In genomic region chr7:75795831-75796285, GRCh38 we compare ENCODE assay signal across 16 cellular contexts. TPM values are rescaled to one million over a fixed set of nuclear protein-coding genes. Genes with fewer than 3 reads are reported as not detected.
DNase-seq lines count a peak whose midpoint lies in the region; ATAC-seq, FAIRE-seq and TF ChIP-seq lines count a peak whose summit lies in the region.
"Had no signal": no experiment of that assay in that cellular context is flagged by ENCODE, and none has a peak within 500 bp of the region (broad histone marks: within the 10 kb centered on the region; RNA-seq: fewer than 3 reads in every experiment).

No MANE protein-coding gene starts in this region.

- ATAC-seq in K562, result peak; percentile 53

- TF ChIP-seq CTCF in K562 (IDR thresholded peaks at IDR 0.05 in 2 of 3, conservative IDR thresholded peaks at IDR 0.05 in 1 of 3; ENCODE audit: insufficient read depth in 2 of 3, low read depth in 1 of 3, low read length in 3 of 3), result no peak
- TF ChIP-seq CTCF in lower leg skin (IDR thresholded peaks at IDR 0.05), result no peak
- TF ChIP-seq CTCF in suprapubic skin (IDR thresholded peaks at IDR 0.05), result no peak
- no peak for TF ChIP-seq CTCF in endodermal cell (conservative IDR thresholded peaks at IDR 0.05)

- H3K4me3 Mint-ChIP-seq in endodermal cell, result no peak overlapping the region

- no peaks in the 10 kb centered on the region for H3K27me3 ChIP-seq in K562 (ENCODE audit: control insufficient read depth in 2 of 2, insufficient read depth in 2 of 2, low read length in 2 of 2)
- H3K27me3 ChIP-seq in suprapubic skin, result no peaks in the 10 kb centered on the region
- H3K27me3 ChIP-seq in endodermal cell (ENCODE audit: control insufficient read depth, insufficient read depth, low read length, poor library complexity, severe bottlenecking), result no peaks in the 10 kb centered on the region
- H3K27me3 ChIP-seq: neutrophil had no signal

- CTCF ChIA-PET in K562 (lab: Yijun Ruan, JAX; ENCODE audit: low intra/inter-chr PET ratio), result no interaction called here

- no peaks in the 10 kb centered on the region for H3K9me3 Mint-ChIP-seq in endodermal cell

- H3K4me3 ChIP-seq in K562 (no peak overlapping the region), lower leg skin (ENCODE audit: low read depth, poor library complexity, severe bottlenecking) (no peak overlapping the region), suprapubic skin (no peak overlapping the region), endodermal cell (ENCODE audit: low read length) (no peak overlapping the region)

- no TSS peak for BruUV-seq in K562 (replicated peaks; lab: Mats Ljungman, UMichigan)

- peak; percentile 91 for DNase-seq in MV-4-11 (lab: John Stamatoyannopoulos, UW)
- peak in 3 of 4 experiments; percentile 26 to 64 (median 61) for DNase-seq in K562 (ENCODE audit: extremely low read depth in 1 of 4, low spot score in 3 of 4)
- peak; percentile 84 to 89 for DNase-seq in lower leg skin (ENCODE audit: low spot score in 2 of 2)
- DNase-seq in suprapubic skin (ENCODE audit: low spot score in 2 of 2), result peak in 1 of 2 donors; percentile 67
- no peak for DNase-seq in NCI-H187 (lab: John Stamatoyannopoulos, UW)
- no peak for DNase-seq in cerebellar cortex (ENCODE audit: low spot score)
- no peak for DNase-seq in endodermal cell
- no peak for DNase-seq in activated CD4-positive, alpha-beta T cell treated with anti-CD3 and anti-CD28 coated beads for 48 hours
- DNase-seq: AML-193, kidney glomerular epithelial cell, NCI-H1092, WERI-Rb-1 had no signal

- H2AFZ ChIP-seq in K562 (ENCODE audit: low read depth, low read length), result peak overlapping the region; percentile 83

- TF ChIP-seq EP300 in K562 (IDR thresholded peaks at IDR 0.05; ENCODE audit: low read length) (peak; percentile 62), suprapubic skin (IDR thresholded peaks at IDR 0.05) (no peak)

- intact Hi-C loops in K562 (cut with micrococcal nuclease), result no loop called here
- intact Hi-C loops in lower leg skin (cut with DNase I; ENCODE audit: low total_unique reads), result no loop called here

- POLR2A ChIA-PET in K562 (lab: Yijun Ruan, JAX), result interaction anchor here (0.6 to 1.1 kb wide), 4 partner anchors 12 to 250 kb away, joined by 3 read pairs; no protein-coding TSS in a partner anchor

- FAIRE-seq in K562 (lab: Jason Lieb, UNC), result peak; percentile 81

- peak overlapping the region; percentile 53; the same call in 1 of the 2 replicates for H3K4me2 ChIP-seq in K562 (ENCODE audit: insufficient read depth, low read length)

- no peaks in the 10 kb centered on the region for H3K9me1 ChIP-seq in K562 (ENCODE audit: control insufficient read depth, insufficient read depth, low read length)

- TF ChIP-seq POLR2A in K562 (conservative IDR thresholded peaks at IDR 0.05), result no peak
- TF ChIP-seq POLR2A in lower leg skin (IDR thresholded peaks at IDR 0.05), result no peak
- TF ChIP-seq POLR2A in suprapubic skin (IDR thresholded peaks at IDR 0.05), result no peak

- H3K4me1 ChIP-seq in K562 (replicated peaks in 1 of 2; ENCODE audit: control insufficient read depth in 2 of 2, insufficient read depth in 2 of 2, low read length in 2 of 2) (peaks cover 23 to 39% of the 10 kb centered on the region in 2 experiments), suprapubic skin (peaks cover 19% of the 10 kb centered on the region), endodermal cell (ENCODE audit: control insufficient read depth, insufficient read depth, low read length) (peaks cover 7% of the 10 kb centered on the region)

- no peaks in the 10 kb centered on the region for H3K9me3 ChIP-seq in K562 (replicated peaks; ENCODE audit: control insufficient read depth, insufficient read depth, low read depth, low read length)
- no peaks in the 10 kb centered on the region for H3K9me3 ChIP-seq in suprapubic skin
- H3K9me3 ChIP-seq in endodermal cell (ENCODE audit: control insufficient read depth, low read length), result no peaks in the 10 kb centered on the region
- H3K9me3 ChIP-seq: neutrophil had no signal

- no peak for TF ChIP-seq RAD21 in K562 (CRISPR knock-in tag; conservative IDR thresholded peaks at IDR 0.05 in 1 of 2, IDR thresholded peaks at IDR 0.05 in 1 of 2)

- H3K9ac ChIP-seq in K562 (ENCODE audit: insufficient read depth in 1 of 2, low read depth in 2 of 2, low read length in 2 of 2) (peak overlapping the region; percentile 27 to 87; a peak in 2 of 4 replicates), endodermal cell (ENCODE audit: extremely low read depth, low read length, poor library complexity, severe bottlenecking) (no peak overlapping the region)

- H3K27ac ChIP-seq in K562 (ENCODE audit: extremely low read depth, low read depth, low read length), result peak overlapping the region; percentile 52; the same call in 2 of the 3 replicates
- H3K27ac ChIP-seq in suprapubic skin, result peak overlapping the region; percentile 63
- H3K27ac ChIP-seq in endodermal cell (ENCODE audit: low read depth, low read length), result no peak overlapping the region
- H3K27ac ChIP-seq: neutrophil, WERI-Rb-1 had no signal

- 7% methylated on average over 9 of the region's 9 CpGs for WGBS in K562 (ENCODE audit: insufficient coverage, low coverage, missing lambda C conversion rate)
- 23 to 54% methylated on average over 9 of the region's 9 CpGs for WGBS in lower leg skin, 2 donors
- 50% methylated on average over 6 of the region's 9 CpGs for WGBS in suprapubic skin
- 83 to 100% methylated on average over 1 to 9 of the region's 9 CpGs for WGBS in endodermal cell (ENCODE audit: insufficient coverage in 1 of 2, insufficient read length in 1 of 2), 2 experiments

- H3K79me2 ChIP-seq in K562 (ENCODE audit: control insufficient read depth, insufficient read depth, low read length), result no peaks in the 10 kb centered on the region

- no peaks in the 10 kb centered on the region for H4K20me1 ChIP-seq in K562 (replicated peaks; ENCODE audit: control insufficient read depth, insufficient read depth, low read length)

- in situ Hi-C loops in K562 (cut with MboI), result no loop called here

- H3K36me3 Mint-ChIP-seq in endodermal cell (ENCODE audit: low read depth), result peaks cover 41% of the 10 kb centered on the region

- no peak overlapping the region for H3K27ac Mint-ChIP-seq in endodermal cell

- H3K4me1 Mint-ChIP-seq in endodermal cell, result peaks cover 14% of the 10 kb centered on the region

- no peaks in the 10 kb centered on the region for H3K36me3 ChIP-seq in K562 (ENCODE audit: control insufficient read depth, insufficient read depth, low read length)
- H3K36me3 ChIP-seq in suprapubic skin, result no peaks in the 10 kb centered on the region
- peaks cover 46% of the 10 kb centered on the region for H3K36me3 ChIP-seq in endodermal cell (ENCODE audit: control insufficient read depth, insufficient read depth, low read length)
- H3K36me3 ChIP-seq: neutrophil, WERI-Rb-1 had no signal

- no peaks in the 10 kb centered on the region for H3K27me3 Mint-ChIP-seq in endodermal cell (ENCODE audit: insufficient read depth)

RNA-seq across cellular contexts. Expression of gene CCL24, which starts 17.7 kb away (rescaled TPM):
- 2.5 TPM in 1 of 2 replicates, not detected in the other for total RNA-seq in K562 (2011; cell fraction: chromatin; rRNA removed; ENCODE audit: low replicate concordance)
- 2.9 and 3.2 TPM in 2 replicates for total RNA-seq in K562 (2011; cell fraction: nucleolus; rRNA removed)
- 2.6 TPM in 1 of 2 replicates, not detected in the other for total RNA-seq in K562 (2011; cell fraction: nucleoplasm; rRNA removed)
- total RNA-seq in K562 (2014; rRNA removed) (0.45 and 1.0 TPM in 2 replicates), K562 (2014; rRNA removed; fragmentation: Illumina TruSeq; extraction: Trizol) (0.38 and 0.58 TPM in 2 replicates), K562 (2015; rRNA removed; fragmentation: Illumina TruSeq; extraction: Trizol) (1.8 TPM in 2 replicates), K562 (2021) (0.45 and 0.80 TPM in 2 replicates), lower leg skin (1 to 10 TPM in 1 of 4 donors, under 1 TPM in 2, not detected in 1; 0.64 to 2.0 (median 0.72) TPM), suprapubic skin (1 to 10 TPM in 2 of 4 donors, not detected in 2; 2.6 to 2.7 TPM), endodermal cell (not detected)
- polyA plus RNA-seq in K562 (2011; rRNA removed) (1.1 and 3.6 TPM in 2 replicates), K562 (2014; fragmentation: Illumina TruSeq; extraction: Trizol) (1.0 TPM in 2 replicates), K562 (2014; fragmentation: Nextera tagmentation; extraction: Ambion mirVana) (under 1 TPM in 1 of 2 experiments, not detected in 1; 0.85 TPM), K562 (2014; rRNA removed) (0.77 and 1.3 TPM in 2 replicates)
- 1.7 and 10.5 TPM in 2 replicates for polyA plus RNA-seq in K562 (2011; cell fraction: cytosol; rRNA removed)
- polyA plus RNA-seq in K562 (2011; cell fraction: nucleus; rRNA removed), result 2.2 TPM in 1 of 2 replicates, not detected in the other
- 0.92 and 1.1 TPM in 2 replicates for polyA plus RNA-seq in K562 (2012)
- polyA minus RNA-seq in K562 (2011; rRNA and poly(A)+ RNA removed), result 0.42 and 2.8 TPM in 2 replicates
- polyA minus RNA-seq in K562 (2011; cell fraction: cytosol; rRNA and poly(A)+ RNA removed), result not detected in 2 replicates
- polyA minus RNA-seq in K562 (2011; cell fraction: nucleus; rRNA and poly(A)+ RNA removed), result not detected in 2 replicates
- polyA plus RNA-seq in endodermal cell (2013, experiment 1 of 2), result not detected
- not detected for polyA plus RNA-seq in endodermal cell (2013, experiment 2 of 2)
- total RNA-seq: dermis microvascular lymphatic vessel endothelial cell, H4, NCI-H460 had no signal

RNA-seq across cellular contexts. Expression of gene CCL26, which starts 23.8 kb away (rescaled TPM):
- 1.6 TPM in 1 of 2 replicates, not detected in the other for total RNA-seq in K562 (2011; cell fraction: chromatin; rRNA removed; ENCODE audit: low replicate concordance)
- 1.3 and 3.2 TPM in 2 replicates for total RNA-seq in K562 (2011; cell fraction: nucleolus; rRNA removed)
- total RNA-seq in K562 (2011; cell fraction: nucleoplasm; rRNA removed), result 3.0 TPM in 1 of 2 replicates, not detected in the other
- total RNA-seq in K562 (2014; rRNA removed) (3.0 and 9.1 TPM in 2 replicates), K562 (2014; rRNA removed; fragmentation: Illumina TruSeq; extraction: Trizol) (5.9 and 8.9 TPM in 2 replicates), K562 (2015; rRNA removed; fragmentation: Illumina TruSeq; extraction: Trizol) (8.2 and 9.1 TPM in 2 replicates), K562 (2021) (8.1 and 8.4 TPM in 2 replicates), lower leg skin (1 to 10 TPM in 2 of 4 donors, under 1 TPM in 1, not detected in 1; 0.79 to 2.0 (median 1.9) TPM), suprapubic skin (not detected), endodermal cell (1 to 10 TPM; 1.2 to 2.9 TPM)
- polyA plus RNA-seq in K562 (2011; rRNA removed) (1.3 and 2.3 TPM in 2 replicates), K562 (2014; fragmentation: Illumina TruSeq; extraction: Trizol) (5.5 and 7.2 TPM in 2 replicates), K562 (2014; fragmentation: Nextera tagmentation; extraction: Ambion mirVana) (10 to 100 TPM; 21.8 to 26.8 TPM), K562 (2014; rRNA removed) (4.9 and 7.1 TPM in 2 replicates)
- polyA plus RNA-seq in K562 (2011; cell fraction: cytosol; rRNA removed), result 0.91 and 3.8 TPM in 2 replicates
- polyA plus RNA-seq in K562 (2011; cell fraction: nucleus; rRNA removed), result 1.4 TPM in 1 of 2 replicates, not detected in the other
- polyA plus RNA-seq in K562 (2012), result 1.5 and 7.1 TPM in 2 replicates
- 1.8 TPM in 1 of 2 replicates, not detected in the other for polyA minus RNA-seq in K562 (2011; rRNA and poly(A)+ RNA removed)
- polyA minus RNA-seq in K562 (2011; cell fraction: cytosol; rRNA and poly(A)+ RNA removed), result not detected in 2 replicates
- polyA minus RNA-seq in K562 (2011; cell fraction: nucleus; rRNA and poly(A)+ RNA removed), result not detected in 2 replicates
- 1.2 TPM for polyA plus RNA-seq in endodermal cell (2013, experiment 1 of 2)
- polyA plus RNA-seq in endodermal cell (2013, experiment 2 of 2), result not detected
- total RNA-seq: dermis microvascular lymphatic vessel endothelial cell had no signal

RNA-seq across cellular contexts. Expression of gene HIP1, which starts 57.1 kb away (rescaled TPM):
- total RNA-seq in K562 (2011; cell fraction: chromatin; rRNA removed; ENCODE audit: low replicate concordance), result 47.3 and 47.4 TPM in 2 replicates
- 26.8 and 28.3 TPM in 2 replicates for total RNA-seq in K562 (2011; cell fraction: nucleolus; rRNA removed)
- total RNA-seq in K562 (2011; cell fraction: nucleoplasm; rRNA removed), result 37.8 and 39.5 TPM in 2 replicates
- total RNA-seq in K562 (2014; rRNA removed), result 5.8 and 9.1 TPM in 2 replicates
- total RNA-seq in K562 (2014; rRNA removed; fragmentation: Illumina TruSeq; extraction: Trizol), result 7.7 and 8.3 TPM in 2 replicates
- 9.5 and 10.4 TPM in 2 replicates for total RNA-seq in K562 (2015; rRNA removed; fragmentation: Illumina TruSeq; extraction: Trizol)
- 13.7 and 14.3 TPM in 2 replicates for total RNA-seq in K562 (2021)
- polyA plus RNA-seq in K562 (2011; rRNA removed), result 8.5 and 12.3 TPM in 2 replicates
- 10.5 and 17.5 TPM in 2 replicates for polyA plus RNA-seq in K562 (2011; cell fraction: cytosol; rRNA removed)
- 5.7 and 6.4 TPM in 2 replicates for polyA plus RNA-seq in K562 (2011; cell fraction: nucleus; rRNA removed)
- polyA plus RNA-seq in K562 (2012), result 9.7 and 26.7 TPM in 2 replicates
- polyA plus RNA-seq in K562 (2014; fragmentation: Illumina TruSeq; extraction: Trizol), result 11.8 and 12.1 TPM in 2 replicates
- 1 to 10 TPM; 2.4 to 2.6 TPM for polyA plus RNA-seq in K562 (2014; fragmentation: Nextera tagmentation; extraction: Ambion mirVana)
- polyA plus RNA-seq in K562 (2014; rRNA removed), result 8.4 and 9.5 TPM in 2 replicates
- polyA minus RNA-seq in K562 (2011; rRNA and poly(A)+ RNA removed), result 15.6 and 28.2 TPM in 2 replicates
- polyA minus RNA-seq in K562 (2011; cell fraction: cytosol; rRNA and poly(A)+ RNA removed), result 11.2 and 13.2 TPM in 2 replicates
- polyA minus RNA-seq in K562 (2011; cell fraction: nucleus; rRNA and poly(A)+ RNA removed), result 3.8 and 5.5 TPM in 2 replicates
- 10 to 100 TPM; 20.1 to 30.3 (median 23.0) TPM for total RNA-seq in lower leg skin
- 10 to 100 TPM; 16.0 to 29.4 (median 22.3) TPM for total RNA-seq in suprapubic skin
- 10 to 100 TPM; 64.7 to 70.0 TPM for total RNA-seq in endodermal cell
- 44.6 TPM for polyA plus RNA-seq in endodermal cell (2013, experiment 1 of 2)
- 41.5 TPM for polyA plus RNA-seq in endodermal cell (2013, experiment 2 of 2)

Comparison
In these comparisons a context has a peak if more than half of its experiments do, and no peak if none do; other contexts are left out.
1. DNase-seq: peak in MV-4-11 (single experiment), K562 (3 of 4) and lower leg skin (2 of 2); none in NCI-H187 (0 of 2), cerebellar cortex (single experiment), endodermal cell (single experiment) and activated CD4-positive, alpha-beta T cell treated with anti-CD3 and anti-CD28 coated beads for 48 hours (single experiment).